18 cellular contexts compared by ENCODE assay signal in genomic region chr17:56665864-56666263, GRCh38.
"Had no signal": no experiment of that assay in that cellular context is flagged by ENCODE, and none has a peak within 500 bp of the region (broad histone marks: within the 10 kb centered on the region; RNA-seq: fewer than 3 reads in every experiment).

No MANE protein-coding gene starts in this region.

- DNase-seq: activated B cell treated with CpG ODN at 0.5 μM for 24 hours; activated CD4-positive, alpha-beta T cell treated with anti-CD3 and anti-CD28 coated beads for 36 hours; activated CD4-positive, alpha-beta T cell treated with anti-CD3 and anti-CD28 coated beads, Interleukin-2, amount 50 U/mL, for 48 hours; activated CD8-positive, alpha-beta memory T cell treated with anti-CD3 and anti-CD28 coated beads, Interleukin-2, amount 50 U/mL, for 48 hours; activated naive CD4-positive, alpha-beta T cell; activated T-cell treated with anti-CD3 and anti-CD28 coated beads, Interleukin-2, amount 50 U/mL, for 4 hours; adrenal gland; colonic mucosa; dorsolateral prefrontal cortex; effector memory CD8-positive, alpha-beta T cell; hypothalamus; left ventricle myocardium superior; mammary epithelial cell; natural killer cell; ovary; stimulated activated CD4-positive, alpha-beta T cell treated with anti-CD3 and anti-CD28 coated beads, Interleukin-4, amount 100 ng/mL, for 24 hours; stimulated activated naive CD8-positive, alpha-beta T cell treated with anti-CD3 and anti-CD28 coated beads, Interleukin-15, Interleukin-2, amounts not matched to agents 100 U/mL and 50 U/mL, for 24 hours; upper lobe of right lung had no signal

- ATAC-seq: activated CD4-positive, alpha-beta T cell treated with anti-CD3 and anti-CD28 coated beads for 36 hours; activated T-cell treated with anti-CD3 and anti-CD28 coated beads, Interleukin-2, amount 50 U/mL, for 4 hours; effector memory CD8-positive, alpha-beta T cell; left ventricle myocardium superior; natural killer cell; stimulated activated naive CD8-positive, alpha-beta T cell treated with anti-CD3 and anti-CD28 coated beads, Interleukin-15, Interleukin-2, amounts not matched to agents 100 U/mL and 50 U/mL, for 24 hours; upper lobe of right lung had no signal
